9 cellular contexts compared by ENCODE assay signal in the genomic region with DNA sequence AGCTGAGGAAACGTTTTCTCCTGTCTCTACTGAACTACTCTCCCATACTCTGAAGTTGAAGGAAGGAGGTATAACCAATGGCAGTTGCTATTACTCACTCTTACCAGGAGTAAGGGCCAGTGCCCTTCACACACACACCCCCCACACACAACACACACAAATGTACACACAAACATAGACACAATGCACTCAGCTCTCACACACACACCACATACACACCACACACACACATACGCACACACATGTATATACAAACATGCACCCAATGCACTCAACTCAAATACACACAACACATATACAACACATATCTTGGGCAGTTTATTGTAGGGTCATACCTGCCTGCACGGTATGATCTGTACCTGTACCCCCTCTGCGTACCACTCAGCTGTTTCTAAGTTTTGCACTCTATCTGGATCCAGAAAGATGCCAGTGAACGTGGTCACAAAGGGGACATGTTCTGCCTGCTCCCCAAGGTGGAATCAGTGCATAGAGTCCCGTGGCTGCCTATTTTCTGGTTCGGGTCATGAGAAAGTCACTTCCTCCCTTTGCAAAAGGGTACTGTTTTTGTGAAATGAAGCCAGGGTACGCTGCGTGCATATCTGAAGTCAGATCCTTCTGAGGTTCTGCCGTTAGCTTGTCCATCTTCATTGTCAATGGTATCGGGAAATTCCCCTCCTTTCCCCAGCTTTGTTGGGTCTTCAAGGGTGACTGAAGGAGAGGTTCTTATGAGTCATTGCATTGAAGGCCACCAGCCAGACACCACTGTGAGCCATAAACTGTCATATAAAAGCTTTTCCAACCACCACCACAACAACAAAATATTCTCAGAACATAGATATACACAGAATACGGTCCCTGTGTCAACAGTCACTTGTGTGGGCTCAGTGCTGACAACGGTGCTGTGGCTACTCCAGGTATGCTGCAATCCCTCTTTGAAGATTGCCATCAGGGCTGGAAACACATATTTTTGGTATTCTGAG.
A peak's percentile ranks its signal among the peaks of the same experiment; 100 is the strongest.
DNase-seq lines count a peak whose midpoint lies in the region; ATAC-seq lines count a peak whose summit lies in the region.
"Had no signal": no experiment of that assay in that cellular context is flagged by ENCODE, and none has a peak within 500 bp of the region (broad histone marks: within the 10 kb centered on the region; RNA-seq: fewer than 3 reads in every experiment).

No MANE protein-coding gene starts in this region.

- peaks cover 2% of the 10 kb centered on the region for H3K9me3 Mint-ChIP-seq in activated naive CD4-positive, alpha-beta T cell treated with anti-CD3 and anti-CD28 coated beads, Interleukin-2, amount 10 ng/mL, durations not matched to agents 7 days and 5 days
- H3K9me3 Mint-ChIP-seq: nephron had no signal

- peaks cover 40% of the 10 kb centered on the region for H3K4me1 Mint-ChIP-seq in activated naive CD4-positive, alpha-beta T cell treated with anti-CD3 and anti-CD28 coated beads, Interleukin-2, amount 10 ng/mL, durations not matched to agents 7 days and 5 days

- no peak overlapping the region for H3K4me3 Mint-ChIP-seq in activated naive CD4-positive, alpha-beta T cell treated with anti-CD3 and anti-CD28 coated beads, Interleukin-2, amount 10 ng/mL, durations not matched to agents 7 days and 5 days
- H3K4me3 Mint-ChIP-seq: nephron had no signal

- peak; percentile 17 to 39 for DNase-seq in activated CD4-positive, alpha-beta T cell treated with anti-CD3 and anti-CD28 coated beads for 4 hours
- DNase-seq in activated CD4-positive, alpha-beta T cell treated with anti-CD3 and anti-CD28 coated beads, Interleukin-2, amount 50 U/mL, for 1 hour, result no peak
- DNase-seq in RPMI7951 (ENCODE audit: low read depth) (peak; percentile 63), pons (ENCODE audit: low spot score) (peak; percentile 31), SIG-M5 treated with dmso at 0.1 percent for 504 hours (lab: John Stamatoyannopoulos, UW; ENCODE audit: unreplicated experiment) (no peak), islet precursor cell (no peak)
- DNase-seq in activated naive CD4-positive, alpha-beta T cell treated with anti-CD3 and anti-CD28 coated beads, Interleukin-2, amount 10 ng/mL, durations not matched to agents 7 days and 5 days, result no peak

- H3K27me3 Mint-ChIP-seq in activated naive CD4-positive, alpha-beta T cell treated with anti-CD3 and anti-CD28 coated beads, Interleukin-2, amount 10 ng/mL, durations not matched to agents 7 days and 5 days, result peaks cover 6% of the 10 kb centered on the region

- H3K36me3 Mint-ChIP-seq in activated naive CD4-positive, alpha-beta T cell treated with anti-CD3 and anti-CD28 coated beads, Interleukin-2, amount 10 ng/mL, durations not matched to agents 7 days and 5 days, result peaks cover 12% of the 10 kb centered on the region

- CTCF ChIA-PET in activated naive CD4-positive, alpha-beta T cell treated with anti-CD3 and anti-CD28 coated beads, Interleukin-2, amount 10 ng/mL, durations not matched to agents 7 days and 5 days (lab: Charles Lee), result interaction anchor here (1.2 kb wide), 1 partner anchor 46 kb away, joined by 3 read pairs; no protein-coding TSS in a partner anchor

- peak; percentile 42 for ATAC-seq in HG02571 (IDR thresholded peaks at IDR 0.05; ENCODE audit: unreplicated experiment)

- H3K27ac Mint-ChIP-seq in activated naive CD4-positive, alpha-beta T cell treated with anti-CD3 and anti-CD28 coated beads, Interleukin-2, amount 10 ng/mL, durations not matched to agents 7 days and 5 days, result no peak overlapping the region
- H3K27ac Mint-ChIP-seq: nephron had no signal

Comparison
In these comparisons a context has a peak if more than half of its experiments do, and no peak if none do; other contexts are left out.
1. DNase-seq: peak in activated CD4-positive, alpha-beta T cell treated with anti-CD3 and anti-CD28 coated beads for 4 hours (2 of 2), RPMI7951 (single experiment) and pons (single experiment); none in activated CD4-positive, alpha-beta T cell treated with anti-CD3 and anti-CD28 coated beads, Interleukin-2, amount 50 U/mL, for 1 hour (single experiment), SIG-M5 treated with dmso at 0.1 percent for 504 hours (single experiment), activated naive CD4-positive, alpha-beta T cell treated with anti-CD3 and anti-CD28 coated beads, Interleukin-2, amount 10 ng/mL, durations not matched to agents 7 days and 5 days (single experiment) and islet precursor cell (single experiment).